Comparison of ENCODE assay signal across 15 cellular contexts in genomic region chr13:59178344-59178743, GRCh38.
A peak's percentile ranks its signal among the peaks of the same experiment; 100 is the strongest.
DNase-seq lines count a peak whose midpoint lies in the region; ATAC-seq and TF ChIP-seq lines count a peak whose summit lies in the region.
"Had no signal": no experiment of that assay in that cellular context is flagged by ENCODE, and none has a peak within 500 bp of the region (broad histone marks: within the 10 kb centered on the region; RNA-seq: fewer than 3 reads in every experiment).

No MANE protein-coding gene starts in this region.

- H3K27me3 Mint-ChIP-seq in HFFc6 (ENCODE audit: insufficient read depth) (no peaks in the 10 kb centered on the region), WTC11 (ENCODE audit: low read depth) (no peaks in the 10 kb centered on the region)
- H3K27me3 Mint-ChIP-seq: activated naive CD8-positive, alpha-beta T cell; IgD-negative memory B cell; stimulated activated naive B cell treated with anti-CD40 and anti-IgM and Interleukin-4, amounts not matched to agents 10 μg/mL and 1 μg/mL and 100 μg/mL, for 72 hours had no signal

- CTCF ChIA-PET in WTC11 (lab: Charles Lee), result no interaction called here

- H3K27ac Mint-ChIP-seq in HFFc6 (no peak overlapping the region), WTC11 (no peak overlapping the region)
- H3K27ac Mint-ChIP-seq: activated naive CD8-positive, alpha-beta T cell; IgD-negative memory B cell; stimulated activated naive B cell treated with anti-CD40 and anti-IgM and Interleukin-4, amounts not matched to agents 10 μg/mL and 1 μg/mL and 100 μg/mL, for 72 hours had no signal

- H3K4me3 Mint-ChIP-seq in HFFc6 (no peak overlapping the region), WTC11 (no peak overlapping the region)
- H3K4me3 Mint-ChIP-seq: activated naive CD8-positive, alpha-beta T cell; stimulated activated naive B cell treated with anti-CD40 and anti-IgM and Interleukin-4, amounts not matched to agents 10 μg/mL and 1 μg/mL and 100 μg/mL, for 72 hours had no signal

- H3K36me3 Mint-ChIP-seq in HFFc6 (ENCODE audit: low read depth) (no peaks in the 10 kb centered on the region), WTC11 (no peaks in the 10 kb centered on the region)
- H3K36me3 Mint-ChIP-seq: activated naive CD8-positive, alpha-beta T cell; stimulated activated naive B cell treated with anti-CD40 and anti-IgM and Interleukin-4, amounts not matched to agents 10 μg/mL and 1 μg/mL and 100 μg/mL, for 72 hours had no signal

- no peak for DNase-seq in AG10803 (ENCODE audit: low read depth)
- DNase-seq in HFFc6, result no peak
- DNase-seq in WTC11 (ENCODE audit: low spot score), result no peak
- DNase-seq in inferior parietal cortex (ENCODE audit: extremely low spot score), result peak; percentile 6
- no peak for DNase-seq in activated naive CD4-positive, alpha-beta T cell (lab: John Stamatoyannopoulos, UW)
- no peak for DNase-seq in epidermal melanocyte (ENCODE audit: insufficient read length, low spot score)
- DNase-seq: COR-L47; glutamatergic neuron; lower lobe of right lung; stimulated activated naive B cell treated with anti-CD40 and anti-IgM and Interleukin-4, amounts not matched to agents 10 μg/mL and 1 μg/mL and 100 μg/mL, for 72 hours had no signal

- POLR2A ChIA-PET in WTC11 (lab: Charles Lee), result interaction anchor here (1.2 kb wide), 1 partner anchor 8 kb away, joined by 3 read pairs; no protein-coding TSS in a partner anchor

- H3K9me3 Mint-ChIP-seq in HFFc6, result peaks cover 7% of the 10 kb centered on the region; the same call in 1 of the 2 replicates
- peaks cover 10% of the 10 kb centered on the region; the same call in 1 of the 2 replicates for H3K9me3 Mint-ChIP-seq in WTC11

- H3K4me3 ChIP-seq in AG10803 (ENCODE audit: low read length), result no peak overlapping the region
- H3K4me3 ChIP-seq: lower lobe of right lung had no signal

- no peaks in the 10 kb centered on the region for H3K4me1 Mint-ChIP-seq in HFFc6 (ENCODE audit: low read depth)
- peaks cover 12% of the 10 kb centered on the region for H3K4me1 Mint-ChIP-seq in WTC11
- H3K4me1 Mint-ChIP-seq: IgD-negative memory B cell; stimulated activated naive B cell treated with anti-CD40 and anti-IgM and Interleukin-4, amounts not matched to agents 10 μg/mL and 1 μg/mL and 100 μg/mL, for 72 hours had no signal

- TF ChIP-seq CTCF in AG10803 (conservative IDR thresholded peaks at IDR 0.05; ENCODE audit: low read length) (0 out of 2 replicates have a peak, but pooled peaks have one; percentile 10), HFFc6 (IDR thresholded peaks at IDR 0.05) (peak; percentile 33; the same call in 1 of the 2 replicates), WTC11 (IDR thresholded peaks at IDR 0.05) (no peak)

- ATAC-seq in WTC11 (peak; percentile 79), HG03457 (IDR thresholded peaks at IDR 0.05; ENCODE audit: unreplicated experiment) (no peak), GM21786 (IDR thresholded peaks at IDR 0.05; ENCODE audit: unreplicated experiment) (no peak)
- ATAC-seq: HCT116; lower lobe of right lung; stimulated activated naive B cell treated with anti-CD40 and anti-IgM and Interleukin-4, amounts not matched to agents 10 μg/mL and 1 μg/mL and 100 μg/mL, for 72 hours had no signal

TF ChIP-seq in WTC11, 78 proteins besides CTCF, POLR2A, EP300 and RAD21 (continues in another document):
- TF ChIP-seq ETV6 (CRISPR knock-in tag; IDR thresholded peaks at IDR 0.05) (no peak), ZNF281 (CRISPR knock-in tag; IDR thresholded peaks at IDR 0.05) (no peak), GTF2I (CRISPR knock-in tag; conservative IDR thresholded peaks at IDR 0.05) (no peak), MLX (CRISPR knock-in tag; IDR thresholded peaks at IDR 0.05) (no peak), USF2 (CRISPR knock-in tag; IDR thresholded peaks at IDR 0.05) (no peak), HMGXB4 (CRISPR knock-in tag; IDR thresholded peaks at IDR 0.05) (no peak), ZNF232 (CRISPR knock-in tag; IDR thresholded peaks at IDR 0.05) (no peak), ZBTB43 (CRISPR knock-in tag; IDR thresholded peaks at IDR 0.05) (no peak), AR (CRISPR knock-in tag; IDR thresholded peaks at IDR 0.05) (no peak), SMAD4 (CRISPR knock-in tag; IDR thresholded peaks at IDR 0.05) (no peak), NFATC4 (CRISPR knock-in tag; IDR thresholded peaks at IDR 0.05) (no peak), RORB (CRISPR knock-in tag; IDR thresholded peaks at IDR 0.05) (no peak)
